ENCODE assay signal across 21 cellular contexts in the genomic region with DNA sequence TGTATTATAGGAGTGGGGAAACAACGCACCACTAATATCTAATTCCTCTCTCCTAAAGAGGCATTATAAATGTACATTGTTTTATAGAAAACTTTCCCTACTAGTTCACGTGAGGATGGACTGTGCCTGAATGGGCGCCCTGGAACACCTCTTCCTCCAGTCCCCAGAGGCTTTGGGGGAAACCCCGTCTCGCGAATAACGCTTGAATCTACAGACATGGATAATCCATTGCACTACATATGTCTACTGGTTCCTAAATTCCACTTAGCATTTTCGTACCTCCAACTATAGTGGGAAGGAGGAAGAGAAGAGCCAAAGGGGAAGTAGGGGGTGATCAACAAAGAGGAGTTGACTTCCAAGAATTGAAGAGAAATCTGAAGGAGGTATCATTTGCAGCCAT. TPM values are rescaled to one million over a fixed set of nuclear protein-coding genes. Genes with fewer than 3 reads are reported as not detected.
A peak's percentile ranks its signal among the peaks of the same experiment; 100 is the strongest.
DNase-seq lines count a peak whose midpoint lies in the region; ATAC-seq, FAIRE-seq and TF ChIP-seq lines count a peak whose summit lies in the region.
"Had no signal": no experiment of that assay in that cellular context is flagged by ENCODE, and none has a peak within 500 bp of the region (broad histone marks: within the 10 kb centered on the region; RNA-seq: fewer than 3 reads in every experiment).

No MANE protein-coding gene starts in this region.

- 16% methylated on average over 8 of the region's 8 CpGs; no CpG with 5 or more reads in 1 of the 2 experiments for WGBS in H1 (ENCODE audit: extremely low coverage in 1 of 2, insufficient coverage in 1 of 2, insufficient read length in 1 of 2, insufficient replicate concordance in 2 of 2, low coverage in 1 of 2, low lambda C conversion rate in 2 of 2, missing lambda C conversion rate in 1 of 2), 2 experiments

- H3K36me3 Mint-ChIP-seq in CD8-positive, alpha-beta memory T cell, result no peaks in the 10 kb centered on the region

- peaks cover 3% of the 10 kb centered on the region; the same call in 1 of the 2 replicates for H3K23me2 ChIP-seq in H1 (ENCODE audit: low read depth, low read length)

- no peaks in the 10 kb centered on the region for H3K9me2 ChIP-seq in neural cell (ENCODE audit: insufficient read depth, low read length)

- no peak overlapping the region for H3K56ac ChIP-seq in H1 (replicated peaks; ENCODE audit: insufficient read length, low read depth, low read length)

- H3K9ac ChIP-seq in HUES6 (ENCODE audit: low read length), result no peak overlapping the region
- no peak overlapping the region for H3K9ac ChIP-seq in H1 (replicated peaks in 1 of 4; ENCODE audit: extremely low read depth in 1 of 4, low read depth in 3 of 4, low read length in 3 of 4)
- no peak overlapping the region for H3K9ac ChIP-seq in neural cell (ENCODE audit: low read length)
- H3K9ac ChIP-seq: parathyroid adenoma had no signal

- H3K27me3 ChIP-seq in CD8-positive, alpha-beta memory T cell (ENCODE audit: insufficient read depth, low read length, poor library complexity, severe bottlenecking), result peaks cover 71% of the 10 kb centered on the region
- H3K27me3 ChIP-seq in HUES6 (ENCODE audit: control insufficient read depth, insufficient read depth, low read length) (peaks cover 91% of the 10 kb centered on the region), H1 (replicated peaks in 1 of 4; ENCODE audit: control insufficient read depth in 3 of 4, extremely low read depth in 1 of 4, insufficient read depth in 3 of 4, low read length in 3 of 4) (peaks cover 58 to 73% (median 68%) of the 10 kb centered on the region in 4 experiments), neural cell (ENCODE audit: insufficient read depth, low read depth, low read length) (peaks cover 97% of the 10 kb centered on the region)

- H3K79me1 ChIP-seq in H1 (ENCODE audit: low read depth, low read length), result no peaks in the 10 kb centered on the region

- no peak overlapping the region for H3K27ac ChIP-seq in CD8-positive, alpha-beta memory T cell (ENCODE audit: low read depth, low read length)
- no peak overlapping the region for H3K27ac ChIP-seq in HUES6 (ENCODE audit: low read depth, low read length)
- no peak overlapping the region for H3K27ac ChIP-seq in H1 (ENCODE audit: low read depth, low read length)
- H3K27ac ChIP-seq in neural cell (ENCODE audit: low read length), result no peak overlapping the region
- H3K27ac ChIP-seq: adrenal gland, heart left ventricle, parathyroid adenoma, SJSA1, thoracic aorta had no signal

- no peak overlapping the region for H3K23ac ChIP-seq in H1 (ENCODE audit: insufficient read length)

- H2AK5ac ChIP-seq in H1 (ENCODE audit: low read depth, low read length), result no peak overlapping the region

- H3F3A ChIP-seq in neural cell (ENCODE audit: insufficient read depth, low read length, poor library complexity, severe bottlenecking), result no peaks in the 10 kb centered on the region

- H3K4me2 ChIP-seq in H1 (ENCODE audit: insufficient read depth in 1 of 2, low read depth in 2 of 2, low read length in 2 of 2) (peak overlapping the region; percentile 72 to 73), neural cell (ENCODE audit: low read length) (no peak overlapping the region)

- no peak overlapping the region for H2BK5ac ChIP-seq in H1 (ENCODE audit: low read depth, low read length)

- H2BK15ac ChIP-seq in H1 (ENCODE audit: low read length), result no peak overlapping the region; the same call in 1 of the 2 replicates

- no peak for ATAC-seq in HG02759 (IDR thresholded peaks at IDR 0.05; ENCODE audit: unreplicated experiment)
- ATAC-seq in HG02571 (IDR thresholded peaks at IDR 0.05; ENCODE audit: unreplicated experiment), result no peak
- ATAC-seq: heart left ventricle had no signal

- TF ChIP-seq EP300 in H1 (IDR thresholded peaks at IDR 0.05; ENCODE audit: borderline replicate concordance in 1 of 2, low read depth in 2 of 2, low read length in 2 of 2), result no peak
- no peak for TF ChIP-seq EP300 in neural cell (conservative IDR thresholded peaks at IDR 0.05; ENCODE audit: poor library complexity, severe bottlenecking)

- no peak for DNase-seq in CD8-positive, alpha-beta memory T cell
- DNase-seq in H1 (ENCODE audit: low read depth in 1 of 2, low spot score in 2 of 2), result no peak
- no peak for DNase-seq in NCI-H2029 treated with DMSO at 0.1 percent for 48 hours (lab: John Stamatoyannopoulos, UW)
- DNase-seq: activated CD4-positive, alpha-beta T cell treated with anti-CD3 and anti-CD28 coated beads, Interleukin-2, amount 50 U/mL, for 1 hour; adrenal gland; BE2C; DMS 273 treated with DMSO at 0.1 percent for 48 hours; effector CD8-positive, alpha-beta T cell; HCEC 1CT; heart left ventricle; Karpas-422; kidney glomerular epithelial cell; NCI-H526 treated with DMSO at 0.1 percent for 48 hours; small intestine had no signal

- H3K4ac ChIP-seq in H1 (replicated peaks; ENCODE audit: insufficient read length, low read depth, low read length), result no peak overlapping the region

- H4K5ac ChIP-seq in H1 (ENCODE audit: insufficient read length, low read depth, low read length), result no peak overlapping the region

- TF ChIP-seq RAD21 in H1 (IDR thresholded peaks at IDR 0.05 in 1 of 2, conservative IDR thresholded peaks at IDR 0.05 in 1 of 2; ENCODE audit: low read depth in 2 of 2, low read length in 2 of 2) (no peak), neural cell (conservative IDR thresholded peaks at IDR 0.05) (no peak)

- peaks cover 12 to 22% of the 10 kb centered on the region in 2 experiments for H4K20me1 ChIP-seq in H1 (replicated peaks in 1 of 2; ENCODE audit: control insufficient read depth in 1 of 2, insufficient read depth in 2 of 2, low read length in 2 of 2)
- no peaks in the 10 kb centered on the region for H4K20me1 ChIP-seq in neural cell (ENCODE audit: insufficient read depth)

- H3K36me3 ChIP-seq in CD8-positive, alpha-beta memory T cell (ENCODE audit: insufficient read depth, low read length), result no peaks in the 10 kb centered on the region
- H3K36me3 ChIP-seq in HUES6 (ENCODE audit: control insufficient read depth, insufficient read depth, low read length), result no peaks in the 10 kb centered on the region
- no peaks in the 10 kb centered on the region for H3K36me3 ChIP-seq in H1 (ENCODE audit: control insufficient read depth in 2 of 4, insufficient read depth in 4 of 4, low read length in 3 of 4)
- H3K36me3 ChIP-seq in neural cell (ENCODE audit: insufficient read depth, low read length), result no peaks in the 10 kb centered on the region
- H3K36me3 ChIP-seq: adrenal gland, BE2C, heart left ventricle, SJSA1, thoracic aorta had no signal

- POLR2A ChIA-PET in CD8-positive, alpha-beta memory T cell (lab: Charles Lee), result interaction anchor here (0.5 kb wide), 1 partner anchor 1069 kb away, joined by 3 read pairs; no protein-coding TSS in a partner anchor
- POLR2A ChIA-PET in H1 (lab: Charles Lee; ENCODE audit: partially characterized antibody), result interaction anchor here (2.7 kb wide), 1 partner anchor 22 kb away, joined by 8 read pairs; no protein-coding TSS in a partner anchor

- H3K9me3 Mint-ChIP-seq in CD8-positive, alpha-beta memory T cell, result peaks cover 0 to 18% (median 3%) of the 10 kb centered on the region in 5 donors

- H3K14ac ChIP-seq in H1 (ENCODE audit: insufficient read length), result no peak overlapping the region

- no peak overlapping the region for H3K18ac ChIP-seq in H1 (ENCODE audit: extremely low read depth, low read length)

- no peak overlapping the region for H4K8ac ChIP-seq in H1 (ENCODE audit: extremely low read depth, insufficient read depth, low read length)

- no peaks in the 10 kb centered on the region for H3K4me1 ChIP-seq in CD8-positive, alpha-beta memory T cell (ENCODE audit: insufficient read depth, low read length)
- H3K4me1 ChIP-seq in HUES6 (ENCODE audit: control insufficient read depth, insufficient read depth, low read length) (peaks cover 9% of the 10 kb centered on the region; the same call in 1 of the 2 replicates), H1 (replicated peaks in 1 of 4; ENCODE audit: control insufficient read depth in 3 of 4, insufficient read depth in 4 of 4, low read length in 3 of 4) (peaks cover 8 to 14% (median 13%) of the 10 kb centered on the region in 4 experiments)
- H3K4me1 ChIP-seq: BE2C, parathyroid adenoma, SJSA1 had no signal

- H3K4me3 ChIP-seq in CD8-positive, alpha-beta memory T cell (ENCODE audit: low read length), result no peak overlapping the region
- peak overlapping the region; percentile 60 for H3K4me3 ChIP-seq in HUES6 (ENCODE audit: low read depth, low read length)
- H3K4me3 ChIP-seq in H1 (ENCODE audit: extremely low read depth in 1 of 4, insufficient read depth in 2 of 4, low read depth in 3 of 4, low read length in 4 of 4), result peak overlapping the region; percentile 5 to 54 (median 24); a peak in 4 of 8 replicates
- H3K4me3 ChIP-seq in neural cell (ENCODE audit: low read length), result peak overlapping the region; percentile 62
- H3K4me3 ChIP-seq: SJSA1 had no signal

- H3K27me3 Mint-ChIP-seq in CD8-positive, alpha-beta memory T cell, result peaks cover 62 to 95% of the 10 kb centered on the region in 2 donors

- no peak overlapping the region for H2BK120ac ChIP-seq in H1 (replicated peaks; ENCODE audit: low read depth, low read length)

- no peak for FAIRE-seq in H1 (lab: Jason Lieb, UNC)
- FAIRE-seq: small intestine had no signal

- no peak overlapping the region for H4K91ac ChIP-seq in H1 (replicated peaks; ENCODE audit: insufficient read length, low read length)

- no peak for TF ChIP-seq POLR2A in H1 (IDR thresholded peaks at IDR 0.05; ENCODE audit: control extremely low read depth in 1 of 2, low read depth in 2 of 2, low read length in 2 of 2)

- H3K27ac Mint-ChIP-seq in CD8-positive, alpha-beta memory T cell, result peak overlapping the region in 1 of 8 donors; percentile 58

- no peak for TF ChIP-seq CTCF in H1 (IDR thresholded peaks at IDR 0.05; ENCODE audit: control extremely low read depth in 1 of 3, insufficient read depth in 1 of 3, low read depth in 1 of 3, low read length in 3 of 3)
- TF ChIP-seq CTCF in neural cell (IDR thresholded peaks at IDR 0.05; ENCODE audit: poor library complexity, severe bottlenecking), result no peak

- H2BK12ac ChIP-seq in H1 (ENCODE audit: low read depth, low read length), result no peak overlapping the region

- H2AFZ ChIP-seq in H1 (ENCODE audit: low read length) (no peak overlapping the region), neural cell (ENCODE audit: low read depth, low read length) (no peak overlapping the region)

- H3K9me3 ChIP-seq in CD8-positive, alpha-beta memory T cell (ENCODE audit: low read length), result no peaks in the 10 kb centered on the region
- H3K9me3 ChIP-seq in HUES6 (ENCODE audit: control insufficient read depth, insufficient read depth, low read depth, low read length), result no peaks in the 10 kb centered on the region
- H3K9me3 ChIP-seq in H1 (ENCODE audit: insufficient read depth in 2 of 2, low read depth in 1 of 2, low read length in 1 of 2), result no peaks in the 10 kb centered on the region
- no peaks in the 10 kb centered on the region for H3K9me3 ChIP-seq in neural cell (ENCODE audit: low read length)
- H3K9me3 ChIP-seq: adrenal gland, BE2C, heart left ventricle, SJSA1, thoracic aorta had no signal

- CTCF ChIA-PET in CD8-positive, alpha-beta memory T cell (lab: Charles Lee), result interaction anchor here (2.0 kb wide), 1 partner anchor 9 kb away, joined by 6 read pairs; no protein-coding TSS in a partner anchor
- CTCF ChIA-PET in H1 (lab: Charles Lee; ENCODE audit: partially characterized antibody), result interaction anchor here (0.7 to 4.7 kb wide), 11 partner anchors 10 to 491 kb away, joined by 3 to 18 read pairs (median 5); no protein-coding TSS in a partner anchor

- H2BK20ac ChIP-seq in H1 (ENCODE audit: low read length), result no peak overlapping the region

- H3K4me1 Mint-ChIP-seq in CD8-positive, alpha-beta memory T cell, result peaks cover 15 to 21% (median 16%) of the 10 kb centered on the region in 3 donors

- no peaks in the 10 kb centered on the region for H3K79me2 ChIP-seq in H1 (ENCODE audit: control insufficient read depth in 1 of 2, insufficient read depth in 2 of 2, low read length in 2 of 2)
- H3K79me2 ChIP-seq in neural cell (replicated peaks; ENCODE audit: insufficient read depth, low read length), result no peaks in the 10 kb centered on the region
- H3K79me2 ChIP-seq: parathyroid adenoma had no signal

- H3K4me3 Mint-ChIP-seq in CD8-positive, alpha-beta memory T cell, result peak overlapping the region in 5 of 7 donors; percentile 1 to 65 (median 40)

RNA-seq across cellular contexts. Expression of a gene that starts 11.2 kb away (rescaled TPM):
- total RNA-seq in CD8-positive, alpha-beta memory T cell, result not detected
- not detected for polyA plus RNA-seq in CD8-positive, alpha-beta memory T cell
- 0.15 TPM in 2 replicates for total RNA-seq in H1 (2021; fragmentation: NEBNext Ultra II Directional; extraction: Animal tissue kit (Norgen Biotek cat#: 25700))
- polyA plus RNA-seq in H1 (2011; rRNA removed) (not detected in 2 replicates), neural cell (not detected in 2 replicates)
- not detected for polyA plus RNA-seq in H1 (2011; cell fraction: cytosol; rRNA removed)
- polyA plus RNA-seq in H1 (2011; cell fraction: nucleus; rRNA removed), result not detected
- not detected in 4 replicates for polyA plus RNA-seq in H1 (2012, experiment 1 of 2)
- not detected for polyA plus RNA-seq in H1 (2012, experiment 2 of 2)
- 0.02 TPM for polyA plus RNA-seq in H1 (2013, experiment 1 of 2)
- 0.04 TPM for polyA plus RNA-seq in H1 (2013, experiment 2 of 2)
- not detected in 2 replicates for polyA minus RNA-seq in H1 (2011; rRNA and poly(A)+ RNA removed)
- not detected for polyA minus RNA-seq in H1 (2011; cell fraction: cytosol; rRNA and poly(A)+ RNA removed)
- not detected for polyA minus RNA-seq in H1 (2011; cell fraction: nucleus; rRNA and poly(A)+ RNA removed)
- polyA minus RNA-seq in neural cell, result 0.46 TPM in 1 of 2 replicates, not detected in the other
- total RNA-seq: adrenal gland, heart left ventricle, SJSA1, thoracic aorta had no signal
- polyA plus RNA-seq: adrenal gland, heart left ventricle, small intestine had no signal
